ENCODE assay signal across 9 cellular contexts in genomic region chr1:86499987-86500593, GRCh38. TPM values are rescaled to one million over a fixed set of nuclear protein-coding genes. Genes with fewer than 3 reads are reported as not detected.
A peak's percentile ranks its signal among the peaks of the same experiment; 100 is the strongest.
DNase-seq lines count a peak whose midpoint lies in the region; ATAC-seq and TF ChIP-seq lines count a peak whose summit lies in the region.
"Had no signal": no experiment of that assay in that cellular context is flagged by ENCODE, and none has a peak within 500 bp of the region (broad histone marks: within the 10 kb centered on the region; RNA-seq: fewer than 3 reads in every experiment).

No MANE protein-coding gene starts in this region.

- intact Hi-C loops in gastrocnemius medialis (cut with DNase I; ENCODE audit: low total_unique reads), result loop anchor here (2.0 kb wide), 1 partner anchor 119 kb away; no protein-coding TSS in a partner anchor

- ATAC-seq in esophagus mucosa (peak; percentile 55), gastrocnemius medialis (no peak), HG03571 (IDR thresholded peaks at IDR 0.05; ENCODE audit: unreplicated experiment) (no peak)

- in situ Hi-C loops in gastrocnemius medialis (cut with MboI; ENCODE audit: low sequenced_read_pairs in 4 of 4), result loop anchor here in 2 of 4 donors (10.0 kb wide), 1 partner anchor 115 kb away; no protein-coding TSS in a partner anchor

- H3K9me3 ChIP-seq in Peyer's patch (no peaks in the 10 kb centered on the region), gastrocnemius medialis (no peaks in the 10 kb centered on the region)

- H3K27ac ChIP-seq in Peyer's patch, result no peak overlapping the region
- H3K27ac ChIP-seq in gastrocnemius medialis, result no peak overlapping the region

- TF ChIP-seq RAD21 in Ishikawa (IDR thresholded peaks at IDR 0.05; ENCODE audit: low read depth), result peak; percentile 38; the same call in 1 of the 2 replicates

- H3K27me3 ChIP-seq in Peyer's patch (no peaks in the 10 kb centered on the region), gastrocnemius medialis (no peaks in the 10 kb centered on the region)

- H3K36me3 ChIP-seq in Peyer's patch, result no peaks in the 10 kb centered on the region
- H3K36me3 ChIP-seq in gastrocnemius medialis, result no peaks in the 10 kb centered on the region

- H3K4me3 ChIP-seq in Peyer's patch, result no peak overlapping the region
- no peak overlapping the region for H3K4me3 ChIP-seq in gastrocnemius medialis

- H3K4me1 ChIP-seq in Peyer's patch, result peaks cover 0 to 18% (median 0%) of the 10 kb centered on the region in 4 donors
- H3K4me1 ChIP-seq in gastrocnemius medialis, result no peaks in the 10 kb centered on the region

- TF ChIP-seq CTCF in Peyer's patch (IDR thresholded peaks at IDR 0.05) (peak; percentile 89 to 100 (median 96)), gastrocnemius medialis (IDR thresholded peaks at IDR 0.05 in 4 of 5, conservative IDR thresholded peaks at IDR 0.05 in 1 of 5) (peak in 4 of 5 experiments; percentile 58 to 81 (median 68))

- TF ChIP-seq EP300 in Ishikawa (IDR thresholded peaks at IDR 0.05; ENCODE audit: borderline replicate concordance), result no peak

- DNase-seq in NOMO-1 (lab: John Stamatoyannopoulos, UW; ENCODE audit: unreplicated experiment in 2 of 2) (peak; percentile 37 to 68), NOMO-1 treated with dmso at 0.1 percent for 144 hours (lab: John Stamatoyannopoulos, UW; ENCODE audit: unreplicated experiment) (no peak), Peyer's patch (no peak), gastrocnemius medialis (no peak), NCI-H774 (lab: John Stamatoyannopoulos, UW) (no peak)
- DNase-seq: activated T-cell treated with anti-CD3 and anti-CD28 coated beads, Interleukin-2, amount 50 U/mL, for 4 hours had no signal

- no peak for TF ChIP-seq POLR2A in Peyer's patch (IDR thresholded peaks at IDR 0.05)
- TF ChIP-seq POLR2A in gastrocnemius medialis (IDR thresholded peaks at IDR 0.05), result no peak

TF ChIP-seq in Ishikawa, 13 proteins besides CTCF, POLR2A, EP300 and RAD21:
- TF ChIP-seq REST (IDR thresholded peaks at IDR 0.05; ENCODE audit: low read depth) (no peak), NFIC (IDR thresholded peaks at IDR 0.05) (no peak), ZBTB7A (IDR thresholded peaks at IDR 0.05; ENCODE audit: low read depth) (no peak), EGR1 (IDR thresholded peaks at IDR 0.05) (no peak), CREB1 (IDR thresholded peaks at IDR 0.05; ENCODE audit: low read depth) (no peak), MAX (IDR thresholded peaks at IDR 0.05) (no peak), YY1 (IDR thresholded peaks at IDR 0.05; ENCODE audit: low read depth) (no peak), USF1 (IDR thresholded peaks at IDR 0.05) (no peak), TEAD4 (IDR thresholded peaks at IDR 0.05) (no peak), CEBPB (IDR thresholded peaks at IDR 0.05) (no peak), TCF12 (IDR thresholded peaks at IDR 0.05; ENCODE audit: low read depth) (no peak), FOXM1 (IDR thresholded peaks at IDR 0.05; ENCODE audit: borderline replicate concordance, low read depth) (no peak), TAF1 (IDR thresholded peaks at IDR 0.05; ENCODE audit: low read depth) (no peak)

RNA-seq across cellular contexts. Expression of gene CLCA1, which starts 31.4 kb away (rescaled TPM):
- total RNA-seq in Peyer's patch (100 to 1,000 TPM in 3 of 4 donors, 10 to 100 TPM in 1; 87.5 to 841 (median 195) TPM), esophagus mucosa (0.08 TPM), gastrocnemius medialis (1 to 10 TPM in 1 of 4 donors, not detected in 3; 1.3 TPM)

RNA-seq across cellular contexts. Expression of gene CLCA4, which starts 46.8 kb away (rescaled TPM):
- 100 to 1,000 TPM in 1 of 4 donors, 10 to 100 TPM in 2, not detected in 1; 10.3 to 113 (median 14.1) TPM for total RNA-seq in Peyer's patch
- total RNA-seq in esophagus mucosa, result 230 TPM
- 1 to 10 TPM in 1 of 4 donors, not detected in 3; 3.7 TPM for total RNA-seq in gastrocnemius medialis

Comparison
In these comparisons a context has a peak if more than half of its experiments do, and no peak if none do; other contexts are left out.
1. DNase-seq: peak in NOMO-1 (2 of 2); none in NOMO-1 treated with dmso at 0.1 percent for 144 hours (single experiment), Peyer's patch (0 of 3), gastrocnemius medialis (0 of 2) and NCI-H774 (single experiment).
2. RNA of gene CLCA1, which starts 31.4 kb away (total RNA-seq): 87.5 to 841 TPM in Peyer's patch; 0.08 TPM in esophagus mucosa (single experiment) and 1.3 TPM in gastrocnemius medialis; every median in the first group is over 10 times any median in the second.